In the genomic region with DNA sequence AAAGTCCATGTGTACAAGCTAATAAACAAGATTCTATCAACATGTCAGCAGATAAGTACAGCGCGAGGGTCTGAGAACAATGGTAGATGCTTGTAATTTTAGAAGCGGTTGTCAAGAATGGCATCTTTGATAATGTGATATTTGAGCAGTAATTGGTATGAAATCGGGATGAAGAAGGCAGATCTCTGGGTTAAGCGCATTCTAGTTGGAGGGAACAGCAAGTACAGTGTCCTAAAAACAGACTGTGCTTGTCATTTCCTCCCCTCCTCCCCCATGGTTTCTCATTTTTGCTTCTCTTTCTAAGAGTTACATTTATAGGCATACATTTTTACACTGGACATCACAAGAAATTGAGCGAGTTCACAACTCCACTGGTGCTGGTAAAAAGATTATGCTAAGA, we compare ENCODE assay signal across 9 cellular contexts. TPM values are rescaled to one million over a fixed set of nuclear protein-coding genes. Genes with fewer than 3 reads are reported as not detected.
DNase-seq lines count a peak whose midpoint lies in the region; ATAC-seq lines count a peak whose summit lies in the region.
"Had no signal": no experiment of that assay in that cellular context is flagged by ENCODE, and none has a peak within 500 bp of the region (broad histone marks: within the 10 kb centered on the region; RNA-seq: fewer than 3 reads in every experiment).

No MANE protein-coding gene starts in this region.

- H3K36me3 ChIP-seq in KOPT-K1 (ENCODE audit: insufficient read depth, low read length), result peaks cover 4% of the 10 kb centered on the region; the same call in 1 of the 2 replicates

- peaks cover 96% of the 10 kb centered on the region for H3K36me3 Mint-ChIP-seq in activated T-helper 17 cell treated with anti-CD3 and anti-CD28 coated beads, Interleukin-2, amount 50 U/mL, for 72 hours (ENCODE audit: low read depth)
- peaks cover 0 to 7% (median 4%) of the 10 kb centered on the region in 3 donors for H3K36me3 Mint-ChIP-seq in immature natural killer cell

- no peaks in the 10 kb centered on the region for H3K9me3 ChIP-seq in KOPT-K1 (ENCODE audit: insufficient read depth, low read length, poor library complexity, severe bottlenecking)

- no peaks in the 10 kb centered on the region for H3K27me3 Mint-ChIP-seq in activated T-helper 17 cell treated with anti-CD3 and anti-CD28 coated beads, Interleukin-2, amount 50 U/mL, for 72 hours
- H3K27me3 Mint-ChIP-seq in immature natural killer cell (ENCODE audit: low read depth in 3 of 3), result peaks cover 4 to 10% (median 5%) of the 10 kb centered on the region in 3 donors
- H3K27me3 Mint-ChIP-seq in stimulated activated naive CD8-positive, alpha-beta T cell treated with anti-CD3 and anti-CD28 coated beads, Interleukin-15, amount 100 ng/mL, for 72 hours, result no peaks in the 10 kb centered on the region

- peak overlapping the region; percentile 65 for H3K27ac ChIP-seq in KOPT-K1 (ENCODE audit: low read depth, low read length, poor library complexity, severe bottlenecking)
- H3K27ac ChIP-seq: SK-N-MC had no signal

- peaks cover 66% of the 10 kb centered on the region for H3K4me1 Mint-ChIP-seq in activated T-helper 17 cell treated with anti-CD3 and anti-CD28 coated beads, Interleukin-2, amount 50 U/mL, for 72 hours
- H3K4me1 Mint-ChIP-seq in immature natural killer cell, result peaks cover 86 to 100% of the 10 kb centered on the region in 2 donors
- H3K4me1 Mint-ChIP-seq in stimulated activated naive CD8-positive, alpha-beta T cell treated with anti-CD3 and anti-CD28 coated beads, Interleukin-15, amount 100 ng/mL, for 72 hours, result peaks cover 95% of the 10 kb centered on the region

- ATAC-seq in activated T-helper 17 cell treated with anti-CD3 and anti-CD28 coated beads, Interleukin-2, amount 50 U/mL, for 72 hours (replicated peaks), result peak; percentile 5
- ATAC-seq in stimulated activated naive CD8-positive, alpha-beta T cell treated with anti-CD3 and anti-CD28 coated beads, Interleukin-15, amount 100 ng/mL, for 72 hours, result no peak

- peak overlapping the region; percentile 84 for H3K4me3 Mint-ChIP-seq in activated T-helper 17 cell treated with anti-CD3 and anti-CD28 coated beads, Interleukin-2, amount 50 U/mL, for 72 hours
- H3K4me3 Mint-ChIP-seq in immature natural killer cell, result peak overlapping the region; percentile 46 to 78 (median 74)
- peak overlapping the region; percentile 58 to 71 for H3K4me3 Mint-ChIP-seq in stimulated activated naive CD8-positive, alpha-beta T cell treated with anti-CD3 and anti-CD28 coated beads, Interleukin-15, amount 100 ng/mL, for 72 hours

- no peaks in the 10 kb centered on the region for H3K9me3 Mint-ChIP-seq in activated T-helper 17 cell treated with anti-CD3 and anti-CD28 coated beads, Interleukin-2, amount 50 U/mL, for 72 hours
- no peaks in the 10 kb centered on the region for H3K9me3 Mint-ChIP-seq in immature natural killer cell
- no peaks in the 10 kb centered on the region for H3K9me3 Mint-ChIP-seq in stimulated activated naive CD8-positive, alpha-beta T cell treated with anti-CD3 and anti-CD28 coated beads, Interleukin-15, amount 100 ng/mL, for 72 hours

- H3K27ac Mint-ChIP-seq in activated T-helper 17 cell treated with anti-CD3 and anti-CD28 coated beads, Interleukin-2, amount 50 U/mL, for 72 hours, result peak overlapping the region; percentile 99
- peak overlapping the region; percentile 89 to 97 (median 93) for H3K27ac Mint-ChIP-seq in immature natural killer cell
- peak overlapping the region; percentile 100 for H3K27ac Mint-ChIP-seq in stimulated activated naive CD8-positive, alpha-beta T cell treated with anti-CD3 and anti-CD28 coated beads, Interleukin-15, amount 100 ng/mL, for 72 hours

- no peak for DNase-seq in immature natural killer cell
- DNase-seq in stimulated activated naive CD8-positive, alpha-beta T cell treated with anti-CD3 and anti-CD28 coated beads, Interleukin-15, amount 100 ng/mL, for 72 hours, result no peak
- no peak for DNase-seq in NOMO-1 treated with dmso at 0.1 percent for 144 hours (lab: John Stamatoyannopoulos, UW; ENCODE audit: unreplicated experiment)
- no peak for DNase-seq in effector CD8-positive, alpha-beta T cell (lab: John Stamatoyannopoulos, UW)
- DNase-seq in DMS153 treated with DMSO at 0.1 percent for 48 hours (lab: John Stamatoyannopoulos, UW; ENCODE audit: unreplicated experiment), result no peak
- DNase-seq: NCI-H226 had no signal

RNA-seq across cellular contexts. Expression of gene TGFBR2, which starts 23.3 kb away (rescaled TPM):
- total RNA-seq in activated T-helper 17 cell treated with anti-CD3 and anti-CD28 coated beads, Interleukin-2, amount 50 U/mL, for 72 hours, result 10 to 100 TPM; 51.2 to 63.2 TPM
- polyA plus RNA-seq in immature natural killer cell, result 100 to 1,000 TPM in 1 of 3 donors, 10 to 100 TPM in 2; 36.8 to 101 (median 43.6) TPM
